In genomic region chr22:38213319-38214247, GRCh38 we compare ENCODE assay signal across 9 cellular contexts. TPM values are rescaled to one million over a fixed set of nuclear protein-coding genes. Genes with fewer than 3 reads are reported as not detected.
DNase-seq lines count a peak whose midpoint lies in the region; ATAC-seq and TF ChIP-seq lines count a peak whose summit lies in the region.
"Had no signal": no experiment of that assay in that cellular context is flagged by ENCODE, and none has a peak within 500 bp of the region (broad histone marks: within the 10 kb centered on the region; RNA-seq: fewer than 3 reads in every experiment).

No MANE protein-coding gene starts in this region.

- peaks cover 6% of the 10 kb centered on the region; the same call in 1 of the 2 replicates for H3K4me1 ChIP-seq in BE2C
- H3K4me1 ChIP-seq in naive thymus-derived CD4-positive, alpha-beta T cell (ENCODE audit: control insufficient read depth in 2 of 2, insufficient read depth in 2 of 2, low read length in 2 of 2) = peaks cover 6 to 8% of the 10 kb centered on the region in 2 donors

- H3K27ac Mint-ChIP-seq in activated naive CD8-positive, alpha-beta T cell treated with anti-CD3 and anti-CD28 coated beads, Interleukin-2, amount 50 U/mL, for 24 hours = peak overlapping the region; percentile 23
- peak overlapping the region in 3 of 9 donors; percentile 6 to 56 (median 39) for H3K27ac Mint-ChIP-seq in naive thymus-derived CD4-positive, alpha-beta T cell

- peak overlapping the region; percentile 26 for H3K4me3 ChIP-seq in BE2C (ENCODE audit: low read depth, low read length)
- H3K4me3 ChIP-seq in HFF-Myc (replicated peaks; ENCODE audit: low read depth, low read length) = peak overlapping the region; percentile 13; the same call in 1 of the 2 replicates
- peak overlapping the region; percentile 30 for H3K4me3 ChIP-seq in naive thymus-derived CD4-positive, alpha-beta T cell (ENCODE audit: low read length)
- H3K4me3 ChIP-seq in brain microvascular endothelial cell (ENCODE audit: low read depth, low read length) = no peak overlapping the region

- H3K36me3 ChIP-seq in BE2C = no peaks in the 10 kb centered on the region
- no peaks in the 10 kb centered on the region for H3K36me3 ChIP-seq in naive thymus-derived CD4-positive, alpha-beta T cell (ENCODE audit: control insufficient read depth in 2 of 3, insufficient read depth in 3 of 3, low read length in 3 of 3)
- peaks cover 11% of the 10 kb centered on the region for H3K36me3 ChIP-seq in brain microvascular endothelial cell (replicated peaks)

- no peaks in the 10 kb centered on the region for H3K9me3 ChIP-seq in BE2C
- no peaks in the 10 kb centered on the region for H3K9me3 ChIP-seq in naive thymus-derived CD4-positive, alpha-beta T cell (ENCODE audit: control insufficient read depth in 2 of 3, low read length in 3 of 3)

- no peak overlapping the region for H3K4me3 Mint-ChIP-seq in activated naive CD8-positive, alpha-beta T cell treated with anti-CD3 and anti-CD28 coated beads, Interleukin-2, amount 50 U/mL, for 24 hours
- H3K4me3 Mint-ChIP-seq in naive thymus-derived CD4-positive, alpha-beta T cell = peak overlapping the region in 9 of 10 donors; percentile 13 to 76 (median 61)

- no peaks in the 10 kb centered on the region for H3K9me3 Mint-ChIP-seq in activated naive CD8-positive, alpha-beta T cell treated with anti-CD3 and anti-CD28 coated beads, Interleukin-2, amount 50 U/mL, for 24 hours
- H3K9me3 Mint-ChIP-seq in naive thymus-derived CD4-positive, alpha-beta T cell = no peaks in the 10 kb centered on the region

- no peaks in the 10 kb centered on the region for H3K27me3 Mint-ChIP-seq in activated naive CD8-positive, alpha-beta T cell treated with anti-CD3 and anti-CD28 coated beads, Interleukin-2, amount 50 U/mL, for 24 hours
- no peaks in the 10 kb centered on the region for H3K27me3 Mint-ChIP-seq in naive thymus-derived CD4-positive, alpha-beta T cell

- TF ChIP-seq CTCF in BE2C (IDR thresholded peaks at IDR 0.05; ENCODE audit: low read depth, low read length) (no peak), HFF-Myc (IDR thresholded peaks at IDR 0.05; ENCODE audit: low read depth, low read length, missing control alignments) (no peak), brain microvascular endothelial cell (IDR thresholded peaks at IDR 0.05; ENCODE audit: low read depth, low read length, missing control alignments) (no peak)

- intact Hi-C loops in naive thymus-derived CD4-positive, alpha-beta T cell (cut with micrococcal nuclease) = loop anchor here in 1 of 2 donors (1.0 to 2.0 kb wide), 4 partner anchors 12 to 140 kb away; partner anchors contain the start of genes MAFF, PLA2G6 and TMEM184B

- in situ Hi-C loops in brain microvascular endothelial cell (cut with HindIII; ENCODE audit: low pct_ligation_motif_present, low sequenced_read_pairs) = no loop called here

- DNase-seq in BE2C (no peak), HFF-Myc (ENCODE audit: extremely low read depth, low read depth) (no peak), NCI-H2171 treated with DMSO at 0.1 percent for 48 hours (lab: John Stamatoyannopoulos, UW) (no peak), brain microvascular endothelial cell (no peak)
- no peak for DNase-seq in activated naive CD8-positive, alpha-beta T cell treated with anti-CD3 and anti-CD28 coated beads, Interleukin-2, amount 50 U/mL, for 24 hours
- DNase-seq in naive thymus-derived CD4-positive, alpha-beta T cell = no peak
- DNase-seq in activated CD4-positive, alpha-beta T cell treated with anti-CD3 and anti-CD28 coated beads, Interleukin-2, amount 50 U/mL, for 48 hours = no peak
- DNase-seq: COR-L47 had no signal

- H3K4me1 Mint-ChIP-seq in activated naive CD8-positive, alpha-beta T cell treated with anti-CD3 and anti-CD28 coated beads, Interleukin-2, amount 50 U/mL, for 24 hours = peaks cover 37% of the 10 kb centered on the region
- peaks cover 7 to 25% (median 10%) of the 10 kb centered on the region in 7 donors for H3K4me1 Mint-ChIP-seq in naive thymus-derived CD4-positive, alpha-beta T cell

- H3K36me3 Mint-ChIP-seq in activated naive CD8-positive, alpha-beta T cell treated with anti-CD3 and anti-CD28 coated beads, Interleukin-2, amount 50 U/mL, for 24 hours (ENCODE audit: low read depth) = peaks cover 7% of the 10 kb centered on the region
- peaks cover 0 to 7% (median 0%) of the 10 kb centered on the region in 5 donors for H3K36me3 Mint-ChIP-seq in naive thymus-derived CD4-positive, alpha-beta T cell

- peak overlapping the region; percentile 39 for H3K27ac ChIP-seq in naive thymus-derived CD4-positive, alpha-beta T cell (ENCODE audit: low read depth, low read length)
- H3K27ac ChIP-seq in brain microvascular endothelial cell = no peak overlapping the region

- peak; percentile 31 for ATAC-seq in activated naive CD8-positive, alpha-beta T cell treated with anti-CD3 and anti-CD28 coated beads, Interleukin-2, amount 50 U/mL, for 24 hours
- peak; percentile 37 for ATAC-seq in naive thymus-derived CD4-positive, alpha-beta T cell
- ATAC-seq in GM21737 (IDR thresholded peaks at IDR 0.05; ENCODE audit: unreplicated experiment) = no peak

- CTCF ChIA-PET in naive thymus-derived CD4-positive, alpha-beta T cell (lab: Charles Lee) = interaction anchor here (0.9 to 1.3 kb wide), 5 partner anchors 10 to 164 kb away, joined by 3 to 4 read pairs (median 3); no protein-coding TSS in a partner anchor

- H3K27me3 ChIP-seq in BE2C = no peaks in the 10 kb centered on the region
- H3K27me3 ChIP-seq in naive thymus-derived CD4-positive, alpha-beta T cell (ENCODE audit: control insufficient read depth in 2 of 2, insufficient read depth in 2 of 2, low read length in 2 of 2) = no peaks in the 10 kb centered on the region
- H3K27me3 ChIP-seq in brain microvascular endothelial cell (replicated peaks) = no peaks in the 10 kb centered on the region

- POLR2A ChIA-PET in naive thymus-derived CD4-positive, alpha-beta T cell (lab: Charles Lee) = interaction anchor here (1.1 to 1.8 kb wide), 3 partner anchors 10 to 33 kb away, joined by 3 to 8 read pairs (median 5); no protein-coding TSS in a partner anchor

RNA-seq across cellular contexts. Expression of gene MAFF, which starts 11.8 kb away (rescaled TPM):
- polyA plus RNA-seq in BE2C (2012; ENCODE audit: insufficient read depth, insufficient read length, low read depth) = 13.4 TPM
- 10 to 100 TPM in 2 of 5 experiments, 1 to 10 TPM in 3; 4.8 to 72.6 (median 5.5) TPM for total RNA-seq in naive thymus-derived CD4-positive, alpha-beta T cell
- 1 to 10 TPM; 1.6 to 2.3 TPM for polyA plus RNA-seq in naive thymus-derived CD4-positive, alpha-beta T cell

RNA-seq across cellular contexts. Expression of gene PLA2G6, which starts 32.0 kb away (rescaled TPM):
- polyA plus RNA-seq in BE2C (2012; ENCODE audit: insufficient read depth, insufficient read length, low read depth) = 23.0 TPM
- 100 to 1,000 TPM in 3 of 5 experiments, 10 to 100 TPM in 2; 66.5 to 252 (median 105) TPM for total RNA-seq in naive thymus-derived CD4-positive, alpha-beta T cell
- 1 to 10 TPM; 4.8 to 8.3 TPM for polyA plus RNA-seq in naive thymus-derived CD4-positive, alpha-beta T cell

RNA-seq across cellular contexts. Expression of gene TMEM184B, which starts 59.2 kb away (rescaled TPM):
- polyA plus RNA-seq in BE2C (2012; ENCODE audit: insufficient read depth, insufficient read length, low read depth) = 51.4 TPM
- 10 to 100 TPM; 26.9 to 41.3 (median 35.0) TPM for total RNA-seq in naive thymus-derived CD4-positive, alpha-beta T cell
- 10 to 100 TPM in 1 of 2 donors, 1 to 10 TPM in 1; 9.0 to 19.5 TPM for polyA plus RNA-seq in naive thymus-derived CD4-positive, alpha-beta T cell
